ENCODE assay signal across 15 cellular contexts in the genomic region with DNA sequence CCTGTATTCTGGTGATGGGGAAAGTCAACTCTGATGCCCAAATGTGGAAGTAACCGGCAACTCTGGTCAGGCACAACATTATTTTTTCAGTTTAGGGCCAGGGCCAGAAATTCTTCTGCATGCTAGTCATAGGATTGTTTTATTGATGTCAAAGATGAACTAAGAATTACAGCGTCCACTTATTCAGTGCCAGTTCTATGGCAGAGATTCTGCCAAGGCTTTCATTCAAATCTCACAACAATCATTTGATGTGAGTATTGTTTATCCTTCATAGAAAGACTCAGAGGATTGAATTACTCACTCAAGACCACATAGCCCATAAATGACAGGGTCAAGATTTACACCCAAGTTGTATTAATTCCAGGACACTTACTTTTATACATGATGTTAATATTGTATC.
A peak's percentile ranks its signal among the peaks of the same experiment; 100 is the strongest.
DNase-seq lines count a peak whose midpoint lies in the region; ATAC-seq and TF ChIP-seq lines count a peak whose summit lies in the region.
"Had no signal": no experiment of that assay in that cellular context is flagged by ENCODE, and none has a peak within 500 bp of the region (broad histone marks: within the 10 kb centered on the region; RNA-seq: fewer than 3 reads in every experiment).

No MANE protein-coding gene starts in this region.

- no peaks in the 10 kb centered on the region for H3K36me3 Mint-ChIP-seq in activated T-helper 2 cell treated with anti-CD3 and anti-CD28 coated beads, Interferon-gamma antibody, Interleukin-2, Interleukin-4, amounts not matched to agents 10 μg/mL and 5 μg/mL and 100 μg/mL, durations not matched to agents 14 hours and 24 hours and 36 hours (ENCODE audit: low read depth)
- H3K36me3 Mint-ChIP-seq: CD4-positive, CD25-positive, alpha-beta regulatory T cell; immature natural killer cell had no signal

- TF ChIP-seq CTCF in lower leg skin (IDR thresholded peaks at IDR 0.05), result no peak

- H3K27me3 ChIP-seq in adipocyte (replicated peaks; ENCODE audit: control insufficient read depth, insufficient read depth, low read length), result no peaks in the 10 kb centered on the region

- H3K9me3 Mint-ChIP-seq in activated T-helper 2 cell treated with anti-CD3 and anti-CD28 coated beads, Interferon-gamma antibody, Interleukin-2, Interleukin-4, amounts not matched to agents 10 μg/mL and 5 μg/mL and 100 μg/mL, durations not matched to agents 14 hours and 24 hours and 36 hours, result no peaks in the 10 kb centered on the region

- H3K4me3 ChIP-seq in adipocyte (ENCODE audit: low read length) (no peak overlapping the region), lower leg skin (ENCODE audit: low read depth, poor library complexity, severe bottlenecking) (no peak overlapping the region)
- H3K4me3 ChIP-seq: K562 had no signal

- peaks cover 6% of the 10 kb centered on the region for H3K4me1 Mint-ChIP-seq in activated T-helper 2 cell treated with anti-CD3 and anti-CD28 coated beads, Interferon-gamma antibody, Interleukin-2, Interleukin-4, amounts not matched to agents 10 μg/mL and 5 μg/mL and 100 μg/mL, durations not matched to agents 14 hours and 24 hours and 36 hours (ENCODE audit: low read depth)
- H3K4me1 Mint-ChIP-seq: CD4-positive, CD25-positive, alpha-beta regulatory T cell; immature natural killer cell had no signal

- peaks cover 14% of the 10 kb centered on the region for H3K9me3 ChIP-seq in adipocyte (ENCODE audit: control insufficient read depth, low read length)

- TF ChIP-seq POLR2A in lower leg skin (IDR thresholded peaks at IDR 0.05), result no peak

- ATAC-seq in HG02759 (IDR thresholded peaks at IDR 0.05; ENCODE audit: unreplicated experiment), result no peak
- ATAC-seq: K562 had no signal

- intact Hi-C loops in activated T-helper 2 cell treated with anti-CD3 and anti-CD28 coated beads, Interferon-gamma antibody, Interleukin-2, Interleukin-4, amounts not matched to agents 10 μg/mL and 5 μg/mL and 100 μg/mL, durations not matched to agents 14 hours and 24 hours and 36 hours (cut with micrococcal nuclease), result no loop called here
- intact Hi-C loops in lower leg skin (cut with DNase I; ENCODE audit: low total_unique reads), result no loop called here

- peaks cover 8% of the 10 kb centered on the region for H3K4me1 ChIP-seq in adipocyte (ENCODE audit: control insufficient read depth, insufficient read depth, low read length)

- no peak overlapping the region for H3K9ac ChIP-seq in adipocyte (ENCODE audit: low read length)

- H3K36me3 ChIP-seq in adipocyte (ENCODE audit: control insufficient read depth, insufficient read depth, low read length, severe bottlenecking), result no peaks in the 10 kb centered on the region

- H3K27me3 Mint-ChIP-seq in activated T-helper 2 cell treated with anti-CD3 and anti-CD28 coated beads, Interferon-gamma antibody, Interleukin-2, Interleukin-4, amounts not matched to agents 10 μg/mL and 5 μg/mL and 100 μg/mL, durations not matched to agents 14 hours and 24 hours and 36 hours (ENCODE audit: low read depth), result peaks cover 33% of the 10 kb centered on the region

- DNase-seq in H4 (ENCODE audit: low spot score) (peak; percentile 54), adipocyte (ENCODE audit: low read depth) (peak; percentile 2), fibroblast of peridontal ligament (ENCODE audit: extremely low read depth) (peak; percentile 91), stromal cell of bone marrow (ENCODE audit: low read depth) (peak; percentile 82), lower leg skin (ENCODE audit: low spot score in 2 of 2) (no peak), SKM-1 (lab: John Stamatoyannopoulos, UW; ENCODE audit: unreplicated experiment) (no peak)
- DNase-seq in activated T-helper 2 cell treated with anti-CD3 and anti-CD28 coated beads, Interferon-gamma antibody, Interleukin-2, Interleukin-4, amounts not matched to agents 10 μg/mL and 5 μg/mL and 100 μg/mL, durations not matched to agents 14 hours and 24 hours and 36 hours (ENCODE audit: low spot score), result no peak
- DNase-seq: activated T-cell treated with anti-CD3 and anti-CD28 coated beads, Interleukin-2, amount 50 U/mL, for 48 hours; CD4-positive, CD25-positive, alpha-beta regulatory T cell; immature natural killer cell; NCI-H1436; nucleus accumbens; Right ventricle myocardium superior had no signal

- H3K4me3 Mint-ChIP-seq in activated T-helper 2 cell treated with anti-CD3 and anti-CD28 coated beads, Interferon-gamma antibody, Interleukin-2, Interleukin-4, amounts not matched to agents 10 μg/mL and 5 μg/mL and 100 μg/mL, durations not matched to agents 14 hours and 24 hours and 36 hours (ENCODE audit: low read depth), result no peak overlapping the region
- H3K4me3 Mint-ChIP-seq: CD4-positive, CD25-positive, alpha-beta regulatory T cell; immature natural killer cell had no signal

- WGBS in lower leg skin, 2 donors, result 58 to 60% methylated on average over 2 of the region's 2 CpGs

- H3K27ac Mint-ChIP-seq in activated T-helper 2 cell treated with anti-CD3 and anti-CD28 coated beads, Interferon-gamma antibody, Interleukin-2, Interleukin-4, amounts not matched to agents 10 μg/mL and 5 μg/mL and 100 μg/mL, durations not matched to agents 14 hours and 24 hours and 36 hours, result no peak overlapping the region
- H3K27ac Mint-ChIP-seq: CD4-positive, CD25-positive, alpha-beta regulatory T cell; immature natural killer cell had no signal

Comparison
In these comparisons a context has a peak if more than half of its experiments do, and no peak if none do; other contexts are left out.
1. DNase-seq: peak in H4 (single experiment), adipocyte (single experiment), fibroblast of peridontal ligament (single experiment) and stromal cell of bone marrow (single experiment); none in activated T-helper 2 cell treated with anti-CD3 and anti-CD28 coated beads, Interferon-gamma antibody, Interleukin-2, Interleukin-4, amounts not matched to agents 10 μg/mL and 5 μg/mL and 100 μg/mL, durations not matched to agents 14 hours and 24 hours and 36 hours (single experiment), lower leg skin (0 of 2) and SKM-1 (single experiment).